ENCODE assay signal across 14 cellular contexts in the genomic region with DNA sequence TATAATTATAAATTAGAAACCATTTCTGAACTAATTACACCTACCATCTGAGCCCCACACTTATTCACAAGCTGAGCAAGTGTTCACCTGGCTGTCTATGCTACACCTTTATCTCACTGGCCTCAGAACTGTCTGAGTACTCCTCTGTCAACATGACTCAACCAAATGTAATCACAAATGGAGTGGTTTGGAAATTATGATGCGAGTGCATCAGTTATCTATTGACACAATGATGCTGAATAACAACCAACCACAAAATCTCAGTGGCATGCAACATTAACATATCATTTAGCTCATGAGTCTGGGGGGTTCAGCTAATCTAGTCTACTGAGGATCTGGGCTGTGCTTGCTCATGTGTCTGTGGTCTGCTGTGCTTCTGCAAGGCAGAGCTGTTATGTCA.
"Had no signal": no experiment of that assay in that cellular context is flagged by ENCODE, and none has a peak within 500 bp of the region (broad histone marks: within the 10 kb centered on the region; RNA-seq: fewer than 3 reads in every experiment).

No MANE protein-coding gene starts in this region.

- H3K27me3 ChIP-seq: adrenal gland, body of pancreas, neutrophil, right atrium auricular region, stomach had no signal

- H3K4me3 ChIP-seq: adrenal gland, body of pancreas, mucosa of descending colon, right atrium auricular region, skin epidermis, stomach, thoracic aorta had no signal

- DNase-seq: activated CD4-positive, CD25-positive, alpha-beta regulatory T cell; activated naive CD4-positive, alpha-beta T cell treated with anti-CD3 and anti-CD28 coated beads, Interleukin-2, amount 50 U/mL, for 16 hours; adrenal gland; body of pancreas; effector memory CD8-positive, alpha-beta T cell; immature natural killer cell; mucosa of descending colon; naive thymus-derived CD8-positive, alpha-beta T cell; stomach had no signal

- H3K27ac ChIP-seq: adrenal gland, body of pancreas, neutrophil, right atrium auricular region, skin epidermis, stomach, thoracic aorta had no signal

- H3K36me3 ChIP-seq: adrenal gland, neutrophil, right atrium auricular region, stomach, thoracic aorta had no signal

- H3K9me3 ChIP-seq: adrenal gland, body of pancreas, mucosa of descending colon, neutrophil, right atrium auricular region, thoracic aorta had no signal

- ATAC-seq: body of pancreas; effector memory CD8-positive, alpha-beta T cell; mucosa of descending colon; naive thymus-derived CD8-positive, alpha-beta T cell had no signal

- H3K4me1 ChIP-seq: adrenal gland, body of pancreas, right atrium auricular region, stomach had no signal

- FAIRE-seq: urothelium cell line had no signal
